1 cellular context compared by ENCODE assay signal in genomic region chr11:60913793-60914619, GRCh38.
TF ChIP-seq lines count a peak whose summit lies in the region.

TSS of gene TMEM109 (plus strand) at chr11:60914158. CDS start at chr11:60919694, 5,536 bp downstream.

TF ChIP-seq in HepG2, 621 proteins besides CTCF, POLR2A, EP300 and RAD21 (continued from another document and continues in another):
- TF ChIP-seq ZNF761 (CRISPR knock-in tag; conservative IDR thresholded peaks at IDR 0.05) (no peak), NRL (CRISPR knock-in tag; IDR thresholded peaks at IDR 0.05; ENCODE audit: borderline replicate concordance) (peak; percentile 89), POLR2G (IDR thresholded peaks at IDR 0.05; ENCODE audit: low read depth, low read length) (0 out of 2 replicates have a peak, but pooled peaks have one; percentile 32), MXD3 (CRISPR knock-in tag; IDR thresholded peaks at IDR 0.05) (0 out of 2 replicates have a peak, but pooled peaks have one; percentile 22), MZF1 (CRISPR knock-in tag; IDR thresholded peaks at IDR 0.05; ENCODE audit: borderline replicate concordance) (no peak), ZBTB40 (IDR thresholded peaks at IDR 0.05) (no peak), ZBTB40 (CRISPR knock-in tag; IDR thresholded peaks at IDR 0.05) (peak; percentile 82; the same call in 1 of the 2 replicates), ZNF414 (CRISPR knock-in tag; IDR thresholded peaks at IDR 0.05) (no peak), ARID5B (CRISPR knock-in tag; IDR thresholded peaks at IDR 0.05) (no peak), YEATS2 (CRISPR knock-in tag; IDR thresholded peaks at IDR 0.05; ENCODE audit: borderline replicate concordance) (peak; percentile 30; the same call in 1 of the 2 replicates), ZNF343 (CRISPR knock-in tag; IDR thresholded peaks at IDR 0.05) (no peak), HOXA3 (CRISPR knock-in tag; IDR thresholded peaks at IDR 0.05) (peak; percentile 54; the same call in 1 of the 2 replicates), ZNF703 (CRISPR knock-in tag; IDR thresholded peaks at IDR 0.05; ENCODE audit: borderline replicate concordance) (no peak), ZNF687 (CRISPR knock-in tag; IDR thresholded peaks at IDR 0.05) (peak; percentile 98), PTBP1 (IDR thresholded peaks at IDR 0.05; ENCODE audit: low read depth, low read length, poor library complexity, severe bottlenecking) (peak; percentile 27), ZBTB14 (CRISPR knock-in tag; IDR thresholded peaks at IDR 0.05) (0 out of 2 replicates have a peak, but pooled peaks have one; percentile 31), ZNF790 (CRISPR knock-in tag; IDR thresholded peaks at IDR 0.05; ENCODE audit: borderline replicate concordance) (no peak), ARNT (IDR thresholded peaks at IDR 0.05) (no peak), MEIS1 (CRISPR knock-in tag; IDR thresholded peaks at IDR 0.05; ENCODE audit: borderline replicate concordance) (no peak), TFDP2 (CRISPR knock-in tag; IDR thresholded peaks at IDR 0.05) (peak; percentile 91), DR1 (CRISPR knock-in tag; IDR thresholded peaks at IDR 0.05) (peak; percentile 60; the same call in 1 of the 2 replicates), ZNF550 (CRISPR knock-in tag; IDR thresholded peaks at IDR 0.05; ENCODE audit: borderline replicate concordance) (no peak), ZNF598 (CRISPR knock-in tag; IDR thresholded peaks at IDR 0.05; ENCODE audit: borderline replicate concordance) (0 out of 2 replicates have a peak, but pooled peaks have one; percentile 38), PRDM4 (CRISPR knock-in tag; IDR thresholded peaks at IDR 0.05; ENCODE audit: borderline replicate concordance) (no peak), MTF1 (CRISPR knock-in tag; IDR thresholded peaks at IDR 0.05) (peak; percentile 67)
